25 cellular contexts compared by ENCODE assay signal in genomic region chrX:55759478-55759877, GRCh38.
"Had no signal": no experiment of that assay in that cellular context is flagged by ENCODE, and none has a peak within 500 bp of the region (broad histone marks: within the 10 kb centered on the region; RNA-seq: fewer than 3 reads in every experiment).

No MANE protein-coding gene starts in this region.

- H3K27ac Mint-ChIP-seq: mesothelial cell of epicardium; naive thymus-derived CD4-positive, alpha-beta T cell; natural killer cell treated with Interleukin-12 subunit alpha and Interleukin-12 subunit beta and Interleukin-15 and Interleukin-18, amount 100 ng/mL, for 72 hours; progenitor cell of endocrine pancreas; stimulated activated naive B cell treated with anti-CD40 and anti-IgM and Interleukin-4, amounts not matched to agents 10 μg/mL and 1 μg/mL and 100 μg/mL, for 72 hours had no signal

- H3K4me1 ChIP-seq: left ventricle myocardium inferior, right atrium auricular region, right lobe of liver, stomach, testis, thyroid gland, transverse colon, upper lobe of left lung, vagina had no signal

- H3K4me1 Mint-ChIP-seq: mesothelial cell of epicardium had no signal

- H3K27me3 ChIP-seq: ovary, right atrium auricular region, right lobe of liver, stomach, testis, thyroid gland, transverse colon, upper lobe of left lung, vagina had no signal

- H3K4me3 Mint-ChIP-seq: mesothelial cell of epicardium; naive thymus-derived CD4-positive, alpha-beta T cell; natural killer cell treated with Interleukin-12 subunit alpha and Interleukin-12 subunit beta and Interleukin-15 and Interleukin-18, amount 100 ng/mL, for 72 hours; stimulated activated naive B cell treated with anti-CD40 and anti-IgM and Interleukin-4, amounts not matched to agents 10 μg/mL and 1 μg/mL and 100 μg/mL, for 72 hours had no signal

- DNase-seq: hypothalamus; islet precursor cell; left ventricle myocardium inferior; mesendoderm; mucosa of descending colon; naive thymus-derived CD4-positive, alpha-beta T cell; ovary; right lobe of liver; stimulated activated CD4-positive, alpha-beta T cell treated with anti-CD3 and anti-CD28 coated beads, Interleukin-12 subunit alpha, Interleukin-12 subunit beta, amount 100 ng/mL, for 4 hours; stimulated activated CD4-positive, alpha-beta T cell treated with anti-CD3 and anti-CD28 coated beads, Interleukin-15, amount 100 ng/mL, for 24 hours; stimulated activated CD4-positive, alpha-beta T cell treated with anti-CD3 and anti-CD28 coated beads, Interleukin-2, amount 100 ng/mL, for 24 hours; stimulated activated CD4-positive, alpha-beta T cell treated with anti-CD3 and anti-CD28 coated beads, Interleukin-4, amount 100 ng/mL, for 1 hour; stimulated activated naive B cell treated with anti-CD40 and anti-IgM and Interleukin-4, amounts not matched to agents 10 μg/mL and 1 μg/mL and 100 μg/mL, for 72 hours; stimulated activated naive CD8-positive, alpha-beta T cell treated with anti-CD3 and anti-CD28 coated beads, Interleukin-15, Interleukin-2, amounts not matched to agents 100 U/mL and 50 U/mL, for 24 hours; stomach; testis; thyroid gland; transverse colon; upper lobe of left lung had no signal

- H3K9me3 Mint-ChIP-seq: natural killer cell treated with Interleukin-12 subunit alpha and Interleukin-12 subunit beta and Interleukin-15 and Interleukin-18, amount 100 ng/mL, for 72 hours had no signal

- H3K4me3 ChIP-seq: left ventricle myocardium inferior, lung, mucosa of descending colon, ovary, right atrium auricular region, right lobe of liver, stomach, testis, thyroid gland, transverse colon, upper lobe of left lung, vagina had no signal

- H3K9me3 ChIP-seq: left ventricle myocardium inferior, mucosa of descending colon, ovary, right atrium auricular region, right lobe of liver, testis, thyroid gland, transverse colon, upper lobe of left lung, vagina had no signal

- H3K27ac ChIP-seq: left ventricle myocardium inferior, ovary, right atrium auricular region, right lobe of liver, stomach, testis, thyroid gland, transverse colon, upper lobe of left lung, vagina had no signal

- ATAC-seq: mucosa of descending colon; naive thymus-derived CD4-positive, alpha-beta T cell; natural killer cell treated with Interleukin-12 subunit alpha and Interleukin-12 subunit beta and Interleukin-15 and Interleukin-18, amount 100 ng/mL, for 72 hours; right lobe of liver; stimulated activated naive B cell treated with anti-CD40 and anti-IgM and Interleukin-4, amounts not matched to agents 10 μg/mL and 1 μg/mL and 100 μg/mL, for 72 hours; stimulated activated naive CD8-positive, alpha-beta T cell treated with anti-CD3 and anti-CD28 coated beads, Interleukin-15, Interleukin-2, amounts not matched to agents 100 U/mL and 50 U/mL, for 24 hours had no signal

- H3K36me3 ChIP-seq: ovary, right atrium auricular region, thyroid gland, transverse colon, vagina had no signal

- H3K27me3 Mint-ChIP-seq: naive thymus-derived CD4-positive, alpha-beta T cell; natural killer cell treated with Interleukin-12 subunit alpha and Interleukin-12 subunit beta and Interleukin-15 and Interleukin-18, amount 100 ng/mL, for 72 hours; progenitor cell of endocrine pancreas; stimulated activated naive B cell treated with anti-CD40 and anti-IgM and Interleukin-4, amounts not matched to agents 10 μg/mL and 1 μg/mL and 100 μg/mL, for 72 hours had no signal
